ENCODE assay signal across 19 cellular contexts in genomic region chr5:54305737-54306136, GRCh38. TPM values are rescaled to one million over a fixed set of nuclear protein-coding genes. Genes with fewer than 3 reads are reported as not detected.
A peak's percentile ranks its signal among the peaks of the same experiment; 100 is the strongest.
DNase-seq lines count a peak whose midpoint lies in the region; ATAC-seq, FAIRE-seq and TF ChIP-seq lines count a peak whose summit lies in the region.
"Had no signal": no experiment of that assay in that cellular context is flagged by ENCODE, and none has a peak within 500 bp of the region (broad histone marks: within the 10 kb centered on the region; RNA-seq: fewer than 3 reads in every experiment).

No MANE protein-coding gene starts in this region.

- H3K9ac ChIP-seq in Loucy (ENCODE audit: low read depth, low read length, poor library complexity, severe bottlenecking): no peak overlapping the region
- peak overlapping the region; percentile 9 to 66; a peak in 2 of 4 replicates for H3K9ac ChIP-seq in K562 (ENCODE audit: insufficient read depth in 1 of 2, low read depth in 2 of 2, low read length in 2 of 2)
- H3K9ac ChIP-seq: BLaER1 treated with 17β-estradiol and CSF1 and Interleukin-3, amounts not matched to agents 10 nM and 100 nM had no signal

- TF ChIP-seq EP300 in K562 (IDR thresholded peaks at IDR 0.05; ENCODE audit: low read length): no peak

- CTCF ChIA-PET in K562 (lab: Yijun Ruan, JAX; ENCODE audit: low intra/inter-chr PET ratio): interaction anchor here (0.7 kb wide), 1 partner anchor 201 kb away, joined by 3 read pairs; no protein-coding TSS in a partner anchor

- peaks cover 11% of the 10 kb centered on the region for H4K20me1 ChIP-seq in Loucy (ENCODE audit: insufficient read depth, low read length, poor library complexity, severe bottlenecking)
- peaks cover 16% of the 10 kb centered on the region; the same call in 1 of the 2 replicates for H4K20me1 ChIP-seq in K562 (replicated peaks; ENCODE audit: control insufficient read depth, insufficient read depth, low read length)

- H3K9me1 ChIP-seq in K562 (ENCODE audit: control insufficient read depth, insufficient read depth, low read length): no peaks in the 10 kb centered on the region

- no peaks in the 10 kb centered on the region for H3K9me2 ChIP-seq in Loucy (replicated peaks; ENCODE audit: low read depth, low read length)

- in situ Hi-C loops in K562 (cut with MboI): loop anchor here (10.0 kb wide), 1 partner anchor 151 kb away; no protein-coding TSS in a partner anchor

- H3K4me3 ChIP-seq in H7 (ENCODE audit: insufficient read depth, low read depth, low read length): no peak overlapping the region
- peak overlapping the region; percentile 26 for H3K4me3 ChIP-seq in Loucy (ENCODE audit: low read length, poor library complexity, severe bottlenecking)
- 0 out of 2 replicates have a peak overlapping the region, but pooled peaks have one; percentile 75 for H3K4me3 ChIP-seq in K562
- H3K4me3 ChIP-seq: A549; BLaER1 treated with 17β-estradiol and CSF1 and Interleukin-3, amounts not matched to agents 10 nM and 100 nM had no signal

- 29% methylated on average over 4 of the region's 4 CpGs for WGBS in K562 (ENCODE audit: insufficient coverage, low coverage, missing lambda C conversion rate)

- H3K4me2 ChIP-seq in Loucy (ENCODE audit: low read depth, low read length, poor library complexity, severe bottlenecking) (peak overlapping the region; percentile 95), K562 (ENCODE audit: insufficient read depth, low read length) (peak overlapping the region; percentile 68; the same call in 1 of the 2 replicates)
- H3K4me2 ChIP-seq: A549; BLaER1 treated with 17β-estradiol and CSF1 and Interleukin-3, amounts not matched to agents 10 nM and 100 nM had no signal

- H3K27me3 ChIP-seq in H7 (ENCODE audit: control insufficient read depth, insufficient read depth, low read length) (no peaks in the 10 kb centered on the region), Loucy (ENCODE audit: insufficient read depth, low read length, poor library complexity, severe bottlenecking) (no peaks in the 10 kb centered on the region), K562 (ENCODE audit: control insufficient read depth in 2 of 2, insufficient read depth in 2 of 2, low read length in 2 of 2) (no peaks in the 10 kb centered on the region)
- H3K27me3 ChIP-seq: BLaER1 treated with 17β-estradiol and CSF1 and Interleukin-3, amounts not matched to agents 10 nM and 100 nM had no signal

- intact Hi-C loops in K562 (cut with micrococcal nuclease): no loop called here

- DNase-seq in H7: peak; percentile 28
- DNase-seq in K562 (ENCODE audit: extremely low read depth in 1 of 4, low spot score in 3 of 4): no peak
- no peak for DNase-seq in stimulated activated CD4-positive, alpha-beta T cell treated with anti-CD3 and anti-CD28 coated beads, Interleukin-2, amount 100 ng/mL, for 48 hours
- DNase-seq in NCI-H446 treated with DMSO at 0.1 percent for 48 hours (lab: John Stamatoyannopoulos, UW): no peak
- DNase-seq: AML-193; Caco-2; Calu3; CD4-positive, alpha-beta T cell; CD8-positive, alpha-beta T cell; DMS79 treated with DMSO at 0.1 percent for 48 hours; GF-D8 had no signal

- H3K79me2 ChIP-seq in Loucy (ENCODE audit: insufficient read depth, low read length): peaks cover 73% of the 10 kb centered on the region
- peaks cover 98% of the 10 kb centered on the region for H3K79me2 ChIP-seq in K562 (ENCODE audit: control insufficient read depth, insufficient read depth, low read length)

- TF ChIP-seq RAD21 in K562 (CRISPR knock-in tag; conservative IDR thresholded peaks at IDR 0.05 in 1 of 2, IDR thresholded peaks at IDR 0.05 in 1 of 2): no peak

- peaks cover 57% of the 10 kb centered on the region for H3K4me1 ChIP-seq in Loucy (ENCODE audit: insufficient read depth, low read length, poor library complexity, severe bottlenecking)
- peaks cover 8 to 32% of the 10 kb centered on the region in 2 experiments; a peak in 4 of 5 replicates for H3K4me1 ChIP-seq in K562 (replicated peaks in 1 of 2; ENCODE audit: control insufficient read depth in 2 of 2, insufficient read depth in 2 of 2, low read length in 2 of 2)

- no peak for FAIRE-seq in K562 (lab: Jason Lieb, UNC)
- FAIRE-seq: A549, D721Med, G401.6, GM12891 had no signal

- no peaks in the 10 kb centered on the region for H3F3A ChIP-seq in Loucy (ENCODE audit: low read depth)

- no peak for ATAC-seq in K562
- ATAC-seq: A549; CD8-positive, alpha-beta T cell had no signal

- TF ChIP-seq CTCF in Loucy (conservative IDR thresholded peaks at IDR 0.05; ENCODE audit: low read length) (no peak), K562 (IDR thresholded peaks at IDR 0.05 in 2 of 3, conservative IDR thresholded peaks at IDR 0.05 in 1 of 3; ENCODE audit: insufficient read depth in 2 of 3, low read depth in 1 of 3, low read length in 3 of 3) (no peak)

- no peak overlapping the region for H3K27ac ChIP-seq in K562 (ENCODE audit: extremely low read depth, low read depth, low read length)
- H3K27ac ChIP-seq: 22Rv1; A549; BLaER1 treated with 17β-estradiol and CSF1 and Interleukin-3, amounts not matched to agents 10 nM and 100 nM; C4-2B had no signal

- no TSS peak for BruUV-seq in K562 (replicated peaks; lab: Mats Ljungman, UMichigan)

- H2AFZ ChIP-seq in Loucy (ENCODE audit: low read length): no peak overlapping the region
- H2AFZ ChIP-seq in K562 (ENCODE audit: low read depth, low read length): no peak overlapping the region

- TF ChIP-seq POLR2A in K562 (conservative IDR thresholded peaks at IDR 0.05): no peak

- H3K36me3 ChIP-seq in H7 (replicated peaks; ENCODE audit: control insufficient read depth, insufficient read depth, low read length) (no peaks in the 10 kb centered on the region), Loucy (ENCODE audit: insufficient read depth, low read length) (no peaks in the 10 kb centered on the region), K562 (ENCODE audit: control insufficient read depth, insufficient read depth, low read length) (peaks cover 4% of the 10 kb centered on the region; the same call in 1 of the 3 replicates)
- H3K36me3 ChIP-seq: BLaER1 treated with 17β-estradiol and CSF1 and Interleukin-3, amounts not matched to agents 10 nM and 100 nM had no signal

- POLR2A ChIA-PET in K562 (lab: Yijun Ruan, JAX): interaction anchor here (0.6 to 1.5 kb wide), 6 partner anchors 10 to 184 kb away, joined by 3 to 4 read pairs (median 3); no protein-coding TSS in a partner anchor

- no peaks in the 10 kb centered on the region for H3K9me3 ChIP-seq in Loucy (ENCODE audit: insufficient read depth, low read depth, low read length)
- no peaks in the 10 kb centered on the region for H3K9me3 ChIP-seq in K562 (replicated peaks; ENCODE audit: control insufficient read depth, insufficient read depth, low read depth, low read length)
- H3K9me3 ChIP-seq: A549, Caco-2 had no signal

TF ChIP-seq in K562, 482 proteins besides CTCF, POLR2A, EP300 and RAD21 (continues in another document):
- no peak for TF ChIP-seq NEUROD1 (IDR thresholded peaks at IDR 0.05; ENCODE audit: borderline replicate concordance, low read depth, low read length, partially characterized antibody)
- TF ChIP-seq HMBOX1 (IDR thresholded peaks at IDR 0.05): 0 out of 2 replicates have a peak, but pooled peaks have one; percentile 49

RNA-seq across cellular contexts. Expression of gene ARL15, which starts 4.6 kb away (rescaled TPM):
- total RNA-seq in H7 (2014; rRNA removed; shearing (Covaris generic)): 21.6 and 22.9 TPM in 2 replicates
- total RNA-seq in K562 (2011; cell fraction: chromatin; rRNA removed; ENCODE audit: low replicate concordance): 218 and 235 TPM in 2 replicates
- 124 and 166 TPM in 2 replicates for total RNA-seq in K562 (2011; cell fraction: nucleolus; rRNA removed)
- total RNA-seq in K562 (2011; cell fraction: nucleoplasm; rRNA removed): 179 and 212 TPM in 2 replicates
- total RNA-seq in K562 (2014; rRNA removed) (45.9 and 46.7 TPM in 2 replicates), K562 (2014; rRNA removed; fragmentation: Illumina TruSeq; extraction: Trizol) (64.0 and 71.2 TPM in 2 replicates), K562 (2015; rRNA removed; fragmentation: Illumina TruSeq; extraction: Trizol) (40.0 and 46.1 TPM in 2 replicates), K562 (2021) (54.1 and 58.7 TPM in 2 replicates)
- polyA plus RNA-seq in K562 (2011; rRNA removed) (59.5 and 60.1 TPM in 2 replicates), K562 (2014; fragmentation: Illumina TruSeq; extraction: Trizol) (71.8 and 80.4 TPM in 2 replicates), K562 (2014; fragmentation: Nextera tagmentation; extraction: Ambion mirVana) (10 to 100 TPM; 18.5 to 22.4 TPM), K562 (2014; rRNA removed) (57.0 and 60.0 TPM in 2 replicates)
- polyA plus RNA-seq in K562 (2011; cell fraction: cytosol; rRNA removed): 24.8 and 46.7 TPM in 2 replicates
- polyA plus RNA-seq in K562 (2011; cell fraction: nucleus; rRNA removed): 29.3 and 46.0 TPM in 2 replicates
- 45.4 and 47.0 TPM in 2 replicates for polyA plus RNA-seq in K562 (2012)
- polyA minus RNA-seq in K562 (2011; rRNA and poly(A)+ RNA removed): 135 and 180 TPM in 2 replicates
- polyA minus RNA-seq in K562 (2011; cell fraction: cytosol; rRNA and poly(A)+ RNA removed): 39.2 and 48.3 TPM in 2 replicates
- polyA minus RNA-seq in K562 (2011; cell fraction: nucleus; rRNA and poly(A)+ RNA removed): 201 and 315 TPM in 2 replicates
